ENCODE assay signal across 9 cellular contexts in the genomic region with DNA sequence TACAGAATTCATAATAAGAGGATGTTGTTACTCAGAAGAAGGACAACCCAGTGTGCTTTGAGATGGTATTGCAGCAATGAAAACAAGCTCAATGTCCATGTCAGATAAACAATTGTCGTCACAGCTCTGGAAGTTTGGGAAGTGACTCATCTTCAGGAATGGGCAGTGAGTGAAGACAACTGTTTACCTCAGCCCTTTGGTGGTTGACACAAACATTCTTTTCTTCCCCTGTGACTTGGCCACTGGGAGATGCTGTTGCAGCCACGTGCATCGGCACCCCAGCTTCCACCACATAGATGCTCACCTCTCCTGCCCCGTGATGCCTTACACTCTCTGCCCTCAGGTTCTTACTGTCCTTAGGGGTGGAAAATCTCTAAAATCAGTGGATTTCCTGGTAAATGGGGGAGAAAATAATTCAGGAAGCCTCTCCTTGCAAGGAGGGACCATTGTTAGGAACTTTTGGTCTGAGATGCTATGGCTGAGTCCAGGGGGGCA.
A peak's percentile ranks its signal among the peaks of the same experiment; 100 is the strongest.
DNase-seq lines count a peak whose midpoint lies in the region; ATAC-seq, FAIRE-seq and TF ChIP-seq lines count a peak whose summit lies in the region.
"Had no signal": no experiment of that assay in that cellular context is flagged by ENCODE, and none has a peak within 500 bp of the region (broad histone marks: within the 10 kb centered on the region; RNA-seq: fewer than 3 reads in every experiment).

No MANE protein-coding gene starts in this region.

- TF ChIP-seq CTCF in AG09319 (IDR thresholded peaks at IDR 0.05; ENCODE audit: low read depth, low read length): peak; percentile 39

- no peak for ATAC-seq in activated T-helper 17 cell treated with anti-CD3 and anti-CD28 coated beads, Interleukin-2, amount 50 U/mL, for 72 hours (replicated peaks)
- no peak for ATAC-seq in HG03097 (IDR thresholded peaks at IDR 0.05; ENCODE audit: low FRiP score, unreplicated experiment)

- peaks cover 12% of the 10 kb centered on the region for H3K27me3 Mint-ChIP-seq in activated T-helper 17 cell treated with anti-CD3 and anti-CD28 coated beads, Interleukin-2, amount 50 U/mL, for 72 hours

- no peak for FAIRE-seq in GM19239 (lab: Jason Lieb, UNC)

- no peaks in the 10 kb centered on the region for H3K4me1 Mint-ChIP-seq in activated T-helper 17 cell treated with anti-CD3 and anti-CD28 coated beads, Interleukin-2, amount 50 U/mL, for 72 hours

- no peaks in the 10 kb centered on the region for H3K9me3 Mint-ChIP-seq in activated T-helper 17 cell treated with anti-CD3 and anti-CD28 coated beads, Interleukin-2, amount 50 U/mL, for 72 hours

- DNase-seq in AG09319 (ENCODE audit: extremely low read depth, low read depth): peak; percentile 94
- DNase-seq in RPMI7951 (ENCODE audit: low read depth): peak; percentile 99
- peak; percentile 100 for DNase-seq in fibroblast of peridontal ligament (ENCODE audit: extremely low read depth)
- peak; percentile 17 for DNase-seq in occipital lobe (lab: John Stamatoyannopoulos, UW)
- no peak for DNase-seq in stimulated activated CD4-positive, alpha-beta T cell treated with anti-CD3 and anti-CD28 coated beads, Interleukin-2, amount 100 ng/mL, for 24 hours
- DNase-seq in GM19239 (ENCODE audit: insufficient read length, low spot score): no peak
- DNase-seq: MV-4-11 had no signal

- H3K4me3 Mint-ChIP-seq in activated T-helper 17 cell treated with anti-CD3 and anti-CD28 coated beads, Interleukin-2, amount 50 U/mL, for 72 hours: no peak overlapping the region

- H3K36me3 Mint-ChIP-seq in activated T-helper 17 cell treated with anti-CD3 and anti-CD28 coated beads, Interleukin-2, amount 50 U/mL, for 72 hours (ENCODE audit: low read depth): no peaks in the 10 kb centered on the region

- H3K27ac Mint-ChIP-seq in activated T-helper 17 cell treated with anti-CD3 and anti-CD28 coated beads, Interleukin-2, amount 50 U/mL, for 72 hours: no peak overlapping the region

Comparison
In these comparisons a context has a peak if more than half of its experiments do, and no peak if none do; other contexts are left out.
1. DNase-seq: peak in AG09319 (single experiment), RPMI7951 (single experiment), fibroblast of peridontal ligament (single experiment) and occipital lobe (single experiment); none in stimulated activated CD4-positive, alpha-beta T cell treated with anti-CD3 and anti-CD28 coated beads, Interleukin-2, amount 100 ng/mL, for 24 hours (0 of 2) and GM19239 (single experiment).